ENCODE assay signal across 2 cellular contexts in genomic region chr1:37456614-37457013, GRCh38.
TF ChIP-seq lines count a peak whose summit lies in the region.

No MANE protein-coding gene starts in this region.

TF ChIP-seq in A549, 52 proteins besides CTCF, POLR2A, EP300 and RAD21:
- TF ChIP-seq RCOR1 (IDR thresholded peaks at IDR 0.05; ENCODE audit: low read depth, low read length): no peak
- no peak for TF ChIP-seq REST (IDR thresholded peaks at IDR 0.05)
- no peak for TF ChIP-seq MYC (IDR thresholded peaks at IDR 0.05; ENCODE audit: borderline replicate concordance, low read length)

TF ChIP-seq in GM23338, 12 proteins besides CTCF, POLR2A, EP300 and RAD21:
- TF ChIP-seq JUNB (IDR thresholded peaks at IDR 0.05; ENCODE audit: unreplicated experiment) (no peak), ZNF462 (CRISPR knock-in tag; IDR thresholded peaks at IDR 0.05) (no peak), EZH2 (IDR thresholded peaks at IDR 0.05; ENCODE audit: low read depth, unreplicated experiment) (no peak), NANOG (IDR thresholded peaks at IDR 0.05; ENCODE audit: borderline replicate concordance) (no peak), STAT1 (IDR thresholded peaks at IDR 0.05; ENCODE audit: unreplicated experiment) (no peak), EZH2phosphoT487 (IDR thresholded peaks at IDR 0.05; ENCODE audit: unreplicated experiment) (no peak), CREB1 (CRISPR knock-in tag; IDR thresholded peaks at IDR 0.05; ENCODE audit: low read depth) (no peak), POLR2AphosphoS5 (IDR thresholded peaks at IDR 0.05; ENCODE audit: low read depth) (no peak), ETS1 (IDR thresholded peaks at IDR 0.05) (no peak), ZNF114 (CRISPR knock-in tag; IDR thresholded peaks at IDR 0.05) (no peak), ZNF331 (CRISPR knock-in tag; IDR thresholded peaks at IDR 0.05; ENCODE audit: low read depth) (no peak), REST (IDR thresholded peaks at IDR 0.05; ENCODE audit: unreplicated experiment) (no peak)
